Comparison of ENCODE assay signal across 19 cellular contexts in genomic region chr1:43065191-43065590, GRCh38.
"Had no signal": no experiment of that assay in that cellular context is flagged by ENCODE, and none has a peak within 500 bp of the region (broad histone marks: within the 10 kb centered on the region; RNA-seq: fewer than 3 reads in every experiment).

No MANE protein-coding gene starts in this region.

- H3K27me3 ChIP-seq: right lobe of liver, tibial nerve had no signal

- H3K36me3 ChIP-seq: heart left ventricle, left ventricle myocardium inferior, right lobe of liver, tibial nerve had no signal

- H3K4me3 ChIP-seq: dorsolateral prefrontal cortex, heart left ventricle, left ventricle myocardium inferior, psoas muscle, right lobe of liver, tibial nerve had no signal

- H3K4me3 Mint-ChIP-seq: activated CD8-positive, alpha-beta memory T cell treated with anti-CD3 and anti-CD28 coated beads, Interleukin-2, amount 10 ng/mL, durations not matched to agents 7 days and 5 days; activated T-cell treated with anti-CD3 and anti-CD28 coated beads, Interleukin-2, amount 50 U/mL, for 24 hours; mesothelial cell of epicardium; stimulated activated naive B cell treated with anti-CD40 and anti-IgM and Interleukin-4, amounts not matched to agents 10 μg/mL and 1 μg/mL and 100 μg/mL, for 72 hours had no signal

- DNase-seq: activated CD4-positive, alpha-beta T cell treated with anti-CD3 and anti-CD28 coated beads for 1 hour; activated CD4-positive, alpha-beta T cell treated with anti-CD3 and anti-CD28 coated beads, Interleukin-2, amount 50 U/mL, for 48 hours; activated CD8-positive, alpha-beta memory T cell treated with anti-CD3 and anti-CD28 coated beads, Interleukin-2, amount 10 ng/mL, durations not matched to agents 7 days and 5 days; activated effector memory CD4-positive, alpha-beta T cell treated with Interleukin-2 at 50 U/mL for 16 hours; activated T-cell treated with anti-CD3 and anti-CD28 coated beads, Interleukin-2, amount 50 U/mL, for 24 hours; dorsolateral prefrontal cortex; foreskin melanocyte; heart left ventricle; left ventricle myocardium inferior; occipital lobe; psoas muscle; right lobe of liver; stimulated activated naive B cell treated with anti-CD40 and anti-IgM and Interleukin-4, amounts not matched to agents 10 μg/mL and 1 μg/mL and 100 μg/mL, for 72 hours; T1000 had no signal

- H3K36me3 Mint-ChIP-seq: activated CD8-positive, alpha-beta memory T cell treated with anti-CD3 and anti-CD28 coated beads, Interleukin-2, amount 10 ng/mL, durations not matched to agents 7 days and 5 days; activated naive CD4-positive, alpha-beta T cell treated with anti-CD3 and anti-CD28 coated beads, Interleukin-2, amount 50 U/mL, for 72 hours; mesothelial cell of epicardium; stimulated activated naive B cell treated with anti-CD40 and anti-IgM and Interleukin-4, amounts not matched to agents 10 μg/mL and 1 μg/mL and 100 μg/mL, for 72 hours had no signal

- H3K9me3 ChIP-seq: heart left ventricle, left ventricle myocardium inferior, psoas muscle, right lobe of liver, tibial nerve had no signal

- ATAC-seq: activated CD8-positive, alpha-beta memory T cell treated with anti-CD3 and anti-CD28 coated beads, Interleukin-2, amount 10 ng/mL, durations not matched to agents 7 days and 5 days; activated naive CD4-positive, alpha-beta T cell treated with anti-CD3 and anti-CD28 coated beads, Interleukin-2, amount 50 U/mL, for 72 hours; heart left ventricle; psoas muscle had no signal

- H3K27ac Mint-ChIP-seq: activated CD8-positive, alpha-beta memory T cell treated with anti-CD3 and anti-CD28 coated beads, Interleukin-2, amount 10 ng/mL, durations not matched to agents 7 days and 5 days; activated T-cell treated with anti-CD3 and anti-CD28 coated beads, Interleukin-2, amount 50 U/mL, for 24 hours; mesothelial cell of epicardium; stimulated activated naive B cell treated with anti-CD40 and anti-IgM and Interleukin-4, amounts not matched to agents 10 μg/mL and 1 μg/mL and 100 μg/mL, for 72 hours had no signal

- FAIRE-seq: endometrium, islet of Langerhans had no signal

- H3K4me1 ChIP-seq: psoas muscle had no signal

- H3K27ac ChIP-seq: heart left ventricle, left ventricle myocardium inferior, psoas muscle, right lobe of liver, tibial nerve had no signal

- H3K9me3 Mint-ChIP-seq: activated T-cell treated with anti-CD3 and anti-CD28 coated beads, Interleukin-2, amount 50 U/mL, for 24 hours; mesothelial cell of epicardium; stimulated activated naive B cell treated with anti-CD40 and anti-IgM and Interleukin-4, amounts not matched to agents 10 μg/mL and 1 μg/mL and 100 μg/mL, for 72 hours had no signal
